ENCODE assay signal across 9 cellular contexts in genomic region chr14:92589213-92589852, GRCh38.
DNase-seq lines count a peak whose midpoint lies in the region; ATAC-seq, FAIRE-seq and TF ChIP-seq lines count a peak whose summit lies in the region.
"Had no signal": no experiment of that assay in that cellular context is flagged by ENCODE, and none has a peak within 500 bp of the region (broad histone marks: within the 10 kb centered on the region; RNA-seq: fewer than 3 reads in every experiment).

No MANE protein-coding gene starts in this region.

- H3K4me1 ChIP-seq in MM.1S (ENCODE audit: low read length) (peaks cover 21% of the 10 kb centered on the region), H1 (replicated peaks in 1 of 4; ENCODE audit: control insufficient read depth in 3 of 4, insufficient read depth in 4 of 4, low read length in 3 of 4) (no peaks in the 10 kb centered on the region), rectal smooth muscle tissue (ENCODE audit: control insufficient read depth, insufficient read depth, low read length) (peaks cover 28% of the 10 kb centered on the region)

- H3K27ac ChIP-seq in MM.1S (ENCODE audit: low read length) (no peak overlapping the region), H1 (ENCODE audit: low read depth, low read length) (no peak overlapping the region), rectal smooth muscle tissue (ENCODE audit: low read depth, low read length) (peak overlapping the region; percentile 2)

- POLR2A ChIA-PET in H1 (lab: Charles Lee; ENCODE audit: partially characterized antibody): no interaction called here

- ATAC-seq in GM21528 (IDR thresholded peaks at IDR 0.05; ENCODE audit: low FRiP score, unreplicated experiment): no peak

- H3K9ac ChIP-seq in MM.1S (ENCODE audit: low read length): no peak overlapping the region
- H3K9ac ChIP-seq in H1 (replicated peaks in 1 of 4; ENCODE audit: extremely low read depth in 1 of 4, low read depth in 3 of 4, low read length in 3 of 4): no peak overlapping the region
- H3K9ac ChIP-seq in rectal smooth muscle tissue (ENCODE audit: low read length): no peak overlapping the region

- H4K91ac ChIP-seq in H1 (replicated peaks; ENCODE audit: insufficient read length, low read length): no peak overlapping the region

- no peak overlapping the region for H3K56ac ChIP-seq in H1 (replicated peaks; ENCODE audit: insufficient read length, low read depth, low read length)

- TF ChIP-seq CTCF in MM.1S (IDR thresholded peaks at IDR 0.05; ENCODE audit: low read length) (peak; percentile 53), H1 (IDR thresholded peaks at IDR 0.05; ENCODE audit: control extremely low read depth in 1 of 3, insufficient read depth in 1 of 3, low read depth in 1 of 3, low read length in 3 of 3) (peak in 2 of 3 experiments; percentile 47 to 61; a peak in 3 of 4 replicates)

- H3K4ac ChIP-seq in H1 (replicated peaks; ENCODE audit: insufficient read length, low read depth, low read length): no peak overlapping the region

- H2AFZ ChIP-seq in MM.1S (ENCODE audit: low read length) (no peak overlapping the region), H1 (ENCODE audit: low read length) (no peak overlapping the region)

- no peak overlapping the region for H4K8ac ChIP-seq in H1 (ENCODE audit: extremely low read depth, insufficient read depth, low read length)

- H3K9me2 ChIP-seq in MM.1S (replicated peaks; ENCODE audit: insufficient read depth, low read length): no peaks in the 10 kb centered on the region

- no peak overlapping the region for H2BK15ac ChIP-seq in H1 (ENCODE audit: low read length)

- no peaks in the 10 kb centered on the region for H3K9me3 ChIP-seq in MM.1S (replicated peaks; ENCODE audit: insufficient read depth, low read length)
- no peaks in the 10 kb centered on the region for H3K9me3 ChIP-seq in H1 (ENCODE audit: insufficient read depth in 2 of 2, low read depth in 1 of 2, low read length in 1 of 2)

- H3K79me2 ChIP-seq in MM.1S (ENCODE audit: low read length) (no peaks in the 10 kb centered on the region), H1 (ENCODE audit: control insufficient read depth in 1 of 2, insufficient read depth in 2 of 2, low read length in 2 of 2) (no peaks in the 10 kb centered on the region)

- no peak overlapping the region for H3K14ac ChIP-seq in H1 (ENCODE audit: insufficient read length)

- no peak for TF ChIP-seq POLR2A in H1 (IDR thresholded peaks at IDR 0.05; ENCODE audit: control extremely low read depth in 1 of 2, low read depth in 2 of 2, low read length in 2 of 2)

- H4K20me1 ChIP-seq in MM.1S (ENCODE audit: insufficient read depth, low read length) (no peaks in the 10 kb centered on the region), H1 (replicated peaks in 1 of 2; ENCODE audit: control insufficient read depth in 1 of 2, insufficient read depth in 2 of 2, low read length in 2 of 2) (no peaks in the 10 kb centered on the region)

- H3K27me3 ChIP-seq in MM.1S (replicated peaks; ENCODE audit: insufficient read depth, low read length) (no peaks in the 10 kb centered on the region), H1 (replicated peaks in 1 of 4; ENCODE audit: control insufficient read depth in 3 of 4, extremely low read depth in 1 of 4, insufficient read depth in 3 of 4, low read length in 3 of 4) (no peaks in the 10 kb centered on the region), rectal smooth muscle tissue (ENCODE audit: control insufficient read depth, insufficient read depth, low read length) (no peaks in the 10 kb centered on the region)

- WGBS in H1 (ENCODE audit: extremely low coverage in 1 of 2, insufficient coverage in 1 of 2, insufficient read length in 1 of 2, insufficient replicate concordance in 2 of 2, low coverage in 1 of 2, low lambda C conversion rate in 2 of 2, missing lambda C conversion rate in 1 of 2), 2 experiments: 87% methylated on average over 5 of the region's 5 CpGs; no CpG with 5 or more reads in 1 of the 2 experiments

- no peak overlapping the region for H3K4me2 ChIP-seq in MM.1S (ENCODE audit: low read depth, low read length)
- no peak overlapping the region for H3K4me2 ChIP-seq in H1 (ENCODE audit: insufficient read depth in 1 of 2, low read depth in 2 of 2, low read length in 2 of 2)

- H3K23me2 ChIP-seq in H1 (ENCODE audit: low read depth, low read length): no peaks in the 10 kb centered on the region; the same call in 1 of the 2 replicates

- 0 out of 2 replicates have a peak, but pooled peaks cover under 1% of the 10 kb centered on the region for H3K79me1 ChIP-seq in H1 (ENCODE audit: low read depth, low read length)

- no peak overlapping the region for H4K5ac ChIP-seq in H1 (ENCODE audit: insufficient read length, low read depth, low read length)

- no peak overlapping the region for H2BK5ac ChIP-seq in H1 (ENCODE audit: low read depth, low read length)

- no peak overlapping the region for H2BK120ac ChIP-seq in H1 (replicated peaks; ENCODE audit: low read depth, low read length)

- H3K23ac ChIP-seq in H1 (ENCODE audit: insufficient read length): no peak overlapping the region

- no peak overlapping the region for H2BK20ac ChIP-seq in H1 (ENCODE audit: low read length)

- no peak overlapping the region for H3K18ac ChIP-seq in H1 (ENCODE audit: extremely low read depth, low read length)

- no peak overlapping the region for H2AK5ac ChIP-seq in H1 (ENCODE audit: low read depth, low read length)

- peaks cover 10% of the 10 kb centered on the region for H3F3A ChIP-seq in MM.1S (ENCODE audit: insufficient read depth, low read length)

- H3K4me3 ChIP-seq in MM.1S (ENCODE audit: low read length) (no peak overlapping the region), H1 (ENCODE audit: extremely low read depth in 1 of 4, insufficient read depth in 2 of 4, low read depth in 3 of 4, low read length in 4 of 4) (no peak overlapping the region), rectal smooth muscle tissue (ENCODE audit: low read length) (no peak overlapping the region)

- CTCF ChIA-PET in H1 (lab: Charles Lee; ENCODE audit: partially characterized antibody): interaction anchor here (0.7 to 6.5 kb wide), 14 partner anchors 8 to 1471 kb away, joined by 3 to 39 read pairs (median 4); no protein-coding TSS in a partner anchor

- peak; percentile 60 for FAIRE-seq in H1 (lab: Jason Lieb, UNC)

- TF ChIP-seq EP300 in H1 (IDR thresholded peaks at IDR 0.05; ENCODE audit: borderline replicate concordance in 1 of 2, low read depth in 2 of 2, low read length in 2 of 2): no peak

- peak; percentile 40 to 48 for TF ChIP-seq RAD21 in H1 (IDR thresholded peaks at IDR 0.05 in 1 of 2, conservative IDR thresholded peaks at IDR 0.05 in 1 of 2; ENCODE audit: low read depth in 2 of 2, low read length in 2 of 2)

- H3K36me3 ChIP-seq in MM.1S (replicated peaks; ENCODE audit: insufficient read depth, low read length): no peaks in the 10 kb centered on the region
- no peaks in the 10 kb centered on the region for H3K36me3 ChIP-seq in H1 (ENCODE audit: control insufficient read depth in 2 of 4, insufficient read depth in 4 of 4, low read length in 3 of 4)
- H3K36me3 ChIP-seq in rectal smooth muscle tissue (ENCODE audit: control insufficient read depth, insufficient read depth, low read length): no peaks in the 10 kb centered on the region

- H2BK12ac ChIP-seq in H1 (ENCODE audit: low read depth, low read length): no peak overlapping the region

- DNase-seq in NCI-H510A treated with DMSO at 0.1 percent for 48 hours (lab: John Stamatoyannopoulos, UW): peak; percentile 7
- no peak for DNase-seq in NCI-H510A (lab: John Stamatoyannopoulos, UW)
- DNase-seq in MM.1S: peak; percentile 29
- DNase-seq in H1 (ENCODE audit: low read depth in 1 of 2, low spot score in 2 of 2): no peak
- no peak for DNase-seq in NCI-H2171 (lab: John Stamatoyannopoulos, UW)
- no peak for DNase-seq in GM03348 (ENCODE audit: low spot score)
- DNase-seq: NCI-H187 treated with DMSO at 0.1 percent for 48 hours had no signal

TF ChIP-seq in H1, 55 proteins besides CTCF, POLR2A, EP300 and RAD21:
- TF ChIP-seq, protein P1, sequence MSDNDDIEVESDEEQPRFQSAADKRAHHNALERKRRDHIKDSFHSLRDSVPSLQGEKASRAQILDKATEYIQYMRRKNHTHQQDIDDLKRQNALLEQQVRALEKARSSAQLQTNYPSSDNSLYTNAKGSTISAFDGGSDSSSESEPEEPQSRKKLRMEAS (IDR thresholded peaks at IDR 0.05): no peak
- TF ChIP-seq TEAD4 (IDR thresholded peaks at IDR 0.05; ENCODE audit: low read depth, low read length): no peak
- TF ChIP-seq TCF12 (IDR thresholded peaks at IDR 0.05; ENCODE audit: low read depth, low read length): no peak
- TF ChIP-seq SRF (IDR thresholded peaks at IDR 0.05; ENCODE audit: low read depth, low read length): no peak
- no peak for TF ChIP-seq USF2 (IDR thresholded peaks at IDR 0.05; ENCODE audit: low read length)
- TF ChIP-seq SAP30 (IDR thresholded peaks at IDR 0.05; ENCODE audit: insufficient read depth, insufficient replicate concordance, low read length): no peak
- TF ChIP-seq, protein P2, sequence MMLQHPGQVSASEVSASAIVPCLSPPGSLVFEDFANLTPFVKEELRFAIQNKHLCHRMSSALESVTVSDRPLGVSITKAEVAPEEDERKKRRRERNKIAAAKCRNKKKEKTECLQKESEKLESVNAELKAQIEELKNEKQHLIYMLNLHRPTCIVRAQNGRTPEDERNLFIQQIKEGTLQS (IDR thresholded peaks at IDR 0.05; ENCODE audit: insufficient read depth, low read depth, low read length): no peak
- TF ChIP-seq JUN (IDR thresholded peaks at IDR 0.05; ENCODE audit: low read depth, low read length): no peak
- no peak for TF ChIP-seq KDM5A (IDR thresholded peaks at IDR 0.05; ENCODE audit: low read length)
- no peak for TF ChIP-seq YY1 (IDR thresholded peaks at IDR 0.05; ENCODE audit: low read depth, low read length)

Comparison
In these comparisons a context has a peak if more than half of its experiments do, and no peak if none do; other contexts are left out.
1. DNase-seq: peak in NCI-H510A treated with DMSO at 0.1 percent for 48 hours (single experiment) and MM.1S (single experiment); none in NCI-H510A (single experiment), H1 (0 of 2), NCI-H2171 (single experiment) and GM03348 (single experiment).